Comparison of ENCODE assay signal across 18 cellular contexts in genomic region chr1:8115031-8115768, GRCh38.
DNase-seq lines count a peak whose midpoint lies in the region; ATAC-seq and TF ChIP-seq lines count a peak whose summit lies in the region.
"Had no signal": no experiment of that assay in that cellular context is flagged by ENCODE, and none has a peak within 500 bp of the region (broad histone marks: within the 10 kb centered on the region; RNA-seq: fewer than 3 reads in every experiment).

No MANE protein-coding gene starts in this region.

- POLR2A ChIA-PET in PC-9 (lab: Charles Lee; ENCODE audit: unreplicated experiment): no interaction called here

- WGBS in esophagus squamous epithelium, 2 donors: 95 to 96% methylated on average over 7 to 10 of the region's 10 CpGs
- 95% methylated on average over 10 of the region's 10 CpGs for WGBS in prostate gland

- no peak overlapping the region for H3K4me2 ChIP-seq in PC-9

- H3K9me2 ChIP-seq in PC-9 (ENCODE audit: insufficient read depth): no peaks in the 10 kb centered on the region

- H3K79me2 ChIP-seq in PC-9 (ENCODE audit: low read depth): no peaks in the 10 kb centered on the region

- H3K4me1 ChIP-seq in PC-9 (replicated peaks; ENCODE audit: insufficient read depth): peaks cover 53% of the 10 kb centered on the region
- H3K4me1 ChIP-seq in esophagus squamous epithelium: peaks cover 0 to 58% (median 26%) of the 10 kb centered on the region in 3 donors
- no peaks in the 10 kb centered on the region for H3K4me1 ChIP-seq in prostate gland (replicated peaks)
- H3K4me1 ChIP-seq in uterus: peaks cover 2 to 25% of the 10 kb centered on the region in 2 donors

- H3K9me3 ChIP-seq in PC-9 (ENCODE audit: insufficient read depth, low read depth) (no peaks in the 10 kb centered on the region), esophagus squamous epithelium (no peaks in the 10 kb centered on the region), prostate gland (no peaks in the 10 kb centered on the region), uterus (no peaks in the 10 kb centered on the region)
- H3K9me3 ChIP-seq: adrenal gland, HAP-1, neutrophil had no signal

- H3K36me3 ChIP-seq in PC-9 (ENCODE audit: low read depth): no peaks in the 10 kb centered on the region
- no peaks in the 10 kb centered on the region for H3K36me3 ChIP-seq in esophagus squamous epithelium
- H3K36me3 ChIP-seq in prostate gland: no peaks in the 10 kb centered on the region
- no peaks in the 10 kb centered on the region for H3K36me3 ChIP-seq in uterus
- H3K36me3 ChIP-seq: adrenal gland, HAP-1, neutrophil had no signal

- no peaks in the 10 kb centered on the region for H4K20me1 ChIP-seq in PC-9 (ENCODE audit: insufficient read depth)

- H3K27ac ChIP-seq in PC-9: peak overlapping the region; percentile 91
- peak overlapping the region in 3 of 4 donors; percentile 80 to 90 (median 84) for H3K27ac ChIP-seq in esophagus squamous epithelium
- H3K27ac ChIP-seq in prostate gland: peak overlapping the region; percentile 42 to 74
- H3K27ac ChIP-seq in uterus: peak overlapping the region; percentile 94 to 95
- H3K27ac ChIP-seq: neutrophil had no signal

- TF ChIP-seq CTCF in PC-9 (conservative IDR thresholded peaks at IDR 0.05) (no peak), esophagus squamous epithelium (IDR thresholded peaks at IDR 0.05) (no peak), prostate gland (IDR thresholded peaks at IDR 0.05) (no peak), uterus (IDR thresholded peaks at IDR 0.05) (no peak)

- H3K27me3 ChIP-seq in PC-9 (ENCODE audit: insufficient read depth, low read depth) (no peaks in the 10 kb centered on the region), esophagus squamous epithelium (no peaks in the 10 kb centered on the region), prostate gland (replicated peaks; ENCODE audit: insufficient read depth) (no peaks in the 10 kb centered on the region), uterus (no peaks in the 10 kb centered on the region)
- H3K27me3 ChIP-seq: adrenal gland had no signal

- H3K4me3 ChIP-seq in PC-9 (no peak overlapping the region), esophagus squamous epithelium (no peak overlapping the region), prostate gland (no peak overlapping the region), uterus (no peak overlapping the region)
- H3K4me3 ChIP-seq: adrenal gland, HAP-1 had no signal

- intact Hi-C loops in PC-9 (cut with micrococcal nuclease; ENCODE audit: unreplicated experiment) (no loop called here), esophagus squamous epithelium (cut with DNase I) (no loop called here), prostate gland (cut with DNase I) (loop anchor here (5.0 kb wide), 2 partner anchors 38 to 87 kb away; no protein-coding TSS in a partner anchor), uterus (cut with DNase I; ENCODE audit: low total_unique reads) (no loop called here), sciatic nerve (cut with DNase I) (no loop called here)

- CTCF ChIA-PET in PC-9 (lab: Charles Lee): no interaction called here

- no TSS peak for BruUV-seq in PC-9 (replicated peaks; lab: Mats Ljungman, UMichigan)

- no peak overlapping the region for H2AFZ ChIP-seq in PC-9

- TF ChIP-seq POLR2A in esophagus squamous epithelium (IDR thresholded peaks at IDR 0.05): no peak
- TF ChIP-seq POLR2A in prostate gland (IDR thresholded peaks at IDR 0.05): no peak
- TF ChIP-seq POLR2A in uterus (IDR thresholded peaks at IDR 0.05): no peak

- ATAC-seq in sciatic nerve: no peak

- DNase-seq in PC-9 (no peak), esophagus squamous epithelium (lab: John Stamatoyannopoulos, UW) (no peak), prostate gland (ENCODE audit: low spot score) (no peak), uterus (no peak), sciatic nerve (ENCODE audit: low spot score) (no peak), NOMO-1 (lab: John Stamatoyannopoulos, UW; ENCODE audit: unreplicated experiment in 2 of 2) (no peak)
- no peak for DNase-seq in stimulated activated CD4-positive, alpha-beta T cell treated with anti-CD3 and anti-CD28 coated beads, Interleukin-4, amount 100 ng/mL, for 24 hours
- DNase-seq: activated gamma-delta T cell treated with Interleukin-2 at 50 U/mL for 16 hours; activated T-cell treated with anti-CD3 and anti-CD28 coated beads, Interleukin-2, amount 50 U/mL, for 1 hour; CD4-positive, alpha-beta memory T cell; hippocampal formation; Karpas-422; NCI-H187 treated with DMSO at 0.1 percent for 48 hours; SHP77 treated with DMSO at 0.1 percent for 48 hours; stimulated activated CD4-positive, alpha-beta T cell treated with anti-CD3 and anti-CD28 coated beads, Interleukin-4, amount 100 ng/mL, for 4 hours had no signal

- H3F3A ChIP-seq in PC-9 (ENCODE audit: insufficient read depth, low read depth): peaks cover 41% of the 10 kb centered on the region
